In the genomic region with DNA sequence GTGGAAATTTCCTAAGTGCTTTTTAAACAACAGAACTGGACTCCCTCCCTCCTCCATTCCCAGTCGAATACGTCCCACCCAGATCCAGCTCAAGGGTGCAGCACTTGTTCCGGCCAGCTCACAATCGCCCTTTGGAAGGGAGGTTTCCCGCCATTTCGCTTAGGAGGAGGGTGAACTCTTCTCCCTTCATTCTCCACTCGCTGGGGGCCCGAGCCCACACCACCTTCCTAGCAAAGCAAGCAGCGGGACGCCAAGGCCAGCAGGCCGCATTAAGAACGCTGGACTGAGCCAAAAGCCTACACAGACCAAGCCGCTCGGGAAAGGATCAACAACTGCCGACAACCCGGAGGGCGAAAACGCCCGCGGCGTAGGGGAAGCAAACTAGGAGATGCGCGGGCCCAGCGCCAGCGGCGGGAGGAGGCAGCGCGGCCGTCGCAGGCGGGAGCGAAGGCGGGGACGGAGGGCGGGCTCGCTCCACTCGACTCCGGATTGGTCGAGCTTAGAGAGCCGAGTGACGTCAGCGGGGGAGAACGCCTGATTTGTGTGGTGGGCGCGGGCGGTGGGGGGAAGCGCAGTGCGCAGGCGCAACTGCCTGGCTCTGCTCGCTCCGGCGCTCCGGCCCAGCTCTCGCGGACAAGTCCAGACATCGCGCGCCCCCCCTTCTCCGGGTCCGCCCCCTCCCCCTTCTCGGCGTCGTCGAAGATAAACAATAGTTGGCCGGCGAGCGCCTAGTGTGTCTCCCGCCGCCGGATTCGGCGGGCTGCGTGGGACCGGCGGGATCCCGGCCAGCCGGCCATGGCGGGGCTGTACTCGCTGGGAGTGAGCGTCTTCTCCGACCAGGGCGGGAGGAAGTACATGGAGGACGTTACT, we compare ENCODE assay signal across 1 cellular context.
TF ChIP-seq lines count a peak whose summit lies in the region.

TSS of gene PPM1D (plus strand) at position 574 of the 870 bp plus-strand sequence. CDS start at position 796, 222 bp downstream.

TF ChIP-seq in HepG2, 621 proteins besides CTCF, POLR2A, EP300 and RAD21 (continued from another document and continues in another):
- 0 out of 2 replicates have a peak, but pooled peaks have one; percentile 47 for TF ChIP-seq PAX8 (CRISPR knock-in tag; IDR thresholded peaks at IDR 0.05; ENCODE audit: borderline replicate concordance)
- TF ChIP-seq HOXA7 (CRISPR knock-in tag; IDR thresholded peaks at IDR 0.05) = no peak
- peak; percentile 78 for TF ChIP-seq FOXM1 (CRISPR knock-in tag; IDR thresholded peaks at IDR 0.05)
- TF ChIP-seq KDM5B (CRISPR knock-in tag; IDR thresholded peaks at IDR 0.05; ENCODE audit: borderline replicate concordance) = peak; percentile 91; the same call in 1 of the 2 replicates
- no peak for TF ChIP-seq MBNL3 (CRISPR knock-in tag; conservative IDR thresholded peaks at IDR 0.05)
- no peak for TF ChIP-seq CBX2 (IDR thresholded peaks at IDR 0.05; ENCODE audit: low read depth, low read length)
- TF ChIP-seq CBX2 (CRISPR knock-in tag; IDR thresholded peaks at IDR 0.05; ENCODE audit: low read depth) = no peak; the same call in 1 of the 2 replicates
- TF ChIP-seq ZNF577 (CRISPR knock-in tag; IDR thresholded peaks at IDR 0.05; ENCODE audit: borderline replicate concordance, low read depth) = no peak
- peak; percentile 98 for TF ChIP-seq BRCA1 (CRISPR knock-in tag; IDR thresholded peaks at IDR 0.05)
- TF ChIP-seq CEBPB (IDR thresholded peaks at IDR 0.05; ENCODE audit: borderline replicate concordance, low read depth, low read length) = no peak
- TF ChIP-seq SRY (CRISPR knock-in tag; IDR thresholded peaks at IDR 0.05) = peak; percentile 9; the same call in 1 of the 2 replicates
- no peak for TF ChIP-seq MLLT10 (CRISPR knock-in tag; IDR thresholded peaks at IDR 0.05)
- TF ChIP-seq ZBTB20 (CRISPR knock-in tag; IDR thresholded peaks at IDR 0.05; ENCODE audit: borderline replicate concordance, low read depth) = peak; percentile 90; the same call in 1 of the 2 replicates
- peak; percentile 96 for TF ChIP-seq ZC3H13 (CRISPR knock-in tag; IDR thresholded peaks at IDR 0.05)
- no peak for TF ChIP-seq ZNF562 (CRISPR knock-in tag; IDR thresholded peaks at IDR 0.05; ENCODE audit: borderline replicate concordance)
- TF ChIP-seq ZFP82 (CRISPR knock-in tag; IDR thresholded peaks at IDR 0.05; ENCODE audit: borderline replicate concordance) = peak; percentile 99; the same call in 1 of the 2 replicates
- TF ChIP-seq ARID3A (IDR thresholded peaks at IDR 0.05; ENCODE audit: low read depth, low read length) = peak; percentile 40; the same call in 1 of the 2 replicates
- no peak for TF ChIP-seq MATR3 (CRISPR knock-in tag; IDR thresholded peaks at IDR 0.05)
- peak; percentile 49 for TF ChIP-seq ZNF121 (CRISPR knock-in tag; IDR thresholded peaks at IDR 0.05)
- peak; percentile 90; the same call in 1 of the 2 replicates for TF ChIP-seq ZNF772 (CRISPR knock-in tag; IDR thresholded peaks at IDR 0.05)
- TF ChIP-seq SNRNP70 (IDR thresholded peaks at IDR 0.05; ENCODE audit: low read depth, low read length) = no peak
- TF ChIP-seq MED8 (CRISPR knock-in tag; IDR thresholded peaks at IDR 0.05; ENCODE audit: insufficient replicate concordance) = peak; percentile 92
- 0 out of 2 replicates have a peak, but pooled peaks have one; percentile 8 for TF ChIP-seq ZNF3 (CRISPR knock-in tag; IDR thresholded peaks at IDR 0.05)
- peak; percentile 99 for TF ChIP-seq NAIF1 (CRISPR knock-in tag; IDR thresholded peaks at IDR 0.05; ENCODE audit: borderline replicate concordance)
- TF ChIP-seq ZNF747 (CRISPR knock-in tag; IDR thresholded peaks at IDR 0.05; ENCODE audit: borderline replicate concordance) = peak; percentile 76; the same call in 1 of the 2 replicates
- no peak; the same call in 1 of the 2 replicates for TF ChIP-seq ZBTB8A (CRISPR knock-in tag; IDR thresholded peaks at IDR 0.05; ENCODE audit: borderline replicate concordance, low read depth)
- no peak for TF ChIP-seq NR2F1 (CRISPR knock-in tag; IDR thresholded peaks at IDR 0.05)
- TF ChIP-seq, protein P1, sequence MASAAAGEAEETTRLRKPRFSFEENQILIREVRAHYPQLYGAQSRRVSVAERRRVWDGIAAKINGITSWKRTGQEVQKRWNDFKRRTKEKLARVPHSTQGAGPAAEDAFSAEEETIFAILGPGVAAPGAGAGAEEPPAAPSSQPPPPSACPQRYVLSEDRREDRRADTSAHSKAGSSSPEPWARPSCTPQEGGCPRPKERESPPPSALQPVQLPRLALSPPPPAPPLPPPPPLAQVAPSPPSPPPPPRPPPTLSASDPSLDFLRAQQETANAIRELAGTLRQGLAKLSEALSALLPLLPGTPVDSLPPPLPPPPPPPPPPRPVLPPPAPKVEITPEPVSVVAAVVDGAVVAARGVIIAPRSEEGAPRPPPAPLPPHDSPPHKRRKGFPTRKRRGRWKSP (CRISPR knock-in tag; IDR thresholded peaks at IDR 0.05) = peak; percentile 88
- peak; percentile 95 for TF ChIP-seq MYC (CRISPR knock-in tag; IDR thresholded peaks at IDR 0.05; ENCODE audit: borderline replicate concordance)
- peak; percentile 71; the same call in 1 of the 2 replicates for TF ChIP-seq NRL (CRISPR knock-in tag; IDR thresholded peaks at IDR 0.05; ENCODE audit: borderline replicate concordance)
- no peak for TF ChIP-seq SMARCE1 (IDR thresholded peaks at IDR 0.05; ENCODE audit: borderline replicate concordance)
- TF ChIP-seq TCF12 (IDR thresholded peaks at IDR 0.05) = no peak
- 0 out of 2 replicates have a peak, but pooled peaks have one; percentile 75 for TF ChIP-seq TCF12 (CRISPR knock-in tag; IDR thresholded peaks at IDR 0.05)
- TF ChIP-seq ZNF749 (CRISPR knock-in tag; IDR thresholded peaks at IDR 0.05; ENCODE audit: borderline replicate concordance) = peak; percentile 87; the same call in 1 of the 2 replicates
- TF ChIP-seq NFIB (CRISPR knock-in tag; IDR thresholded peaks at IDR 0.05; ENCODE audit: borderline replicate concordance) = no peak
- no peak; the same call in 1 of the 2 replicates for TF ChIP-seq ZNF674 (CRISPR knock-in tag; IDR thresholded peaks at IDR 0.05; ENCODE audit: low read depth)
- TF ChIP-seq ZNF549 (CRISPR knock-in tag; IDR thresholded peaks at IDR 0.05) = peak; percentile 63; the same call in 1 of the 2 replicates
- peak; percentile 80; the same call in 1 of the 2 replicates for TF ChIP-seq POLR2AphosphoS2 (IDR thresholded peaks at IDR 0.05; ENCODE audit: low read depth, low read length)
- peak; percentile 98; the same call in 1 of the 2 replicates for TF ChIP-seq ZFP37 (CRISPR knock-in tag; IDR thresholded peaks at IDR 0.05; ENCODE audit: borderline replicate concordance)
- peak; percentile 90 for TF ChIP-seq NFYC (CRISPR knock-in tag; IDR thresholded peaks at IDR 0.05)
- TF ChIP-seq, protein P2, sequence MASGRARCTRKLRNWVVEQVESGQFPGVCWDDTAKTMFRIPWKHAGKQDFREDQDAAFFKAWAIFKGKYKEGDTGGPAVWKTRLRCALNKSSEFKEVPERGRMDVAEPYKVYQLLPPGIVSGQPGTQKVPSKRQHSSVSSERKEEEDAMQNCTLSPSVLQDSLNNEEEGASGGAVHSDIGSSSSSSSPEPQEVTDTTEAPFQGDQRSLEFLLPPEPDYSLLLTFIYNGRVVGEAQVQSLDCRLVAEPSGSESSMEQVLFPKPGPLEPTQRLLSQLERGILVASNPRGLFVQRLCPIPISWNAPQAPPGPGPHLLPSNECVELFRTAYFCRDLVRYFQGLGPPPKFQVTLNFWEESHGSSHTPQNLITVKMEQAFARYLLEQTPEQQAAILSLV (CRISPR knock-in tag; IDR thresholded peaks at IDR 0.05; ENCODE audit: borderline replicate concordance) = peak; percentile 96
- TF ChIP-seq RAD51 (IDR thresholded peaks at IDR 0.05; ENCODE audit: borderline replicate concordance) = no peak
- no peak for TF ChIP-seq NFE2L2 (IDR thresholded peaks at IDR 0.05; ENCODE audit: low read length)
- no peak for TF ChIP-seq PLRG1 (conservative IDR thresholded peaks at IDR 0.05)
- TF ChIP-seq ZNF891 (CRISPR knock-in tag; IDR thresholded peaks at IDR 0.05) = peak; percentile 65; the same call in 1 of the 2 replicates
- TF ChIP-seq ONECUT2 (CRISPR knock-in tag; IDR thresholded peaks at IDR 0.05) = peak; percentile 72
- peak; percentile 53; the same call in 1 of the 2 replicates for TF ChIP-seq FOSL1 (CRISPR knock-in tag; IDR thresholded peaks at IDR 0.05; ENCODE audit: borderline replicate concordance)
- TF ChIP-seq ZNF83 (CRISPR knock-in tag; IDR thresholded peaks at IDR 0.05; ENCODE audit: borderline replicate concordance) = peak; percentile 49
- TF ChIP-seq TEF (CRISPR knock-in tag; IDR thresholded peaks at IDR 0.05) = peak; percentile 83
- no peak; the same call in 1 of the 2 replicates for TF ChIP-seq DZIP1 (CRISPR knock-in tag; IDR thresholded peaks at IDR 0.05)
- peak; percentile 73; the same call in 1 of the 2 replicates for TF ChIP-seq ZNF292 (CRISPR knock-in tag; IDR thresholded peaks at IDR 0.05; ENCODE audit: borderline replicate concordance, low read depth)
- TF ChIP-seq, protein P3, sequence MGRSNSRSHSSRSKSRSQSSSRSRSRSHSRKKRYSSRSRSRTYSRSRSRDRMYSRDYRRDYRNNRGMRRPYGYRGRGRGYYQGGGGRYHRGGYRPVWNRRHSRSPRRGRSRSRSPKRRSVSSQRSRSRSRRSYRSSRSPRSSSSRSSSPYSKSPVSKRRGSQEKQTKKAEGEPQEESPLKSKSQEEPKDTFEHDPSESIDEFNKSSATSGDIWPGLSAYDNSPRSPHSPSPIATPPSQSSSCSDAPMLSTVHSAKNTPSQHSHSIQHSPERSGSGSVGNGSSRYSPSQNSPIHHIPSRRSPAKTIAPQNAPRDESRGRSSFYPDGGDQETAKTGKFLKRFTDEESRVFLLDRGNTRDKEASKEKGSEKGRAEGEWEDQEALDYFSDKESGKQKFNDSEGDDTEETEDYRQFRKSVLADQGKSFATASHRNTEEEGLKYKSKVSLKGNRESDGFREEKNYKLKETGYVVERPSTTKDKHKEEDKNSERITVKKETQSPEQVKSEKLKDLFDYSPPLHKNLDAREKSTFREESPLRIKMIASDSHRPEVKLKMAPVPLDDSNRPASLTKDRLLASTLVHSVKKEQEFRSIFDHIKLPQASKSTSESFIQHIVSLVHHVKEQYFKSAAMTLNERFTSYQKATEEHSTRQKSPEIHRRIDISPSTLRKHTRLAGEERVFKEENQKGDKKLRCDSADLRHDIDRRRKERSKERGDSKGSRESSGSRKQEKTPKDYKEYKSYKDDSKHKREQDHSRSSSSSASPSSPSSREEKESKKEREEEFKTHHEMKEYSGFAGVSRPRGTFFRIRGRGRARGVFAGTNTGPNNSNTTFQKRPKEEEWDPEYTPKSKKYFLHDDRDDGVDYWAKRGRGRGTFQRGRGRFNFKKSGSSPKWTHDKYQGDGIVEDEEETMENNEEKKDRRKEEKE (IDR thresholded peaks at IDR 0.05) = no peak
- TF ChIP-seq ZNF703 (CRISPR knock-in tag; IDR thresholded peaks at IDR 0.05; ENCODE audit: borderline replicate concordance) = no peak; the same call in none of the 2 replicates
- peak; percentile 63; the same call in 1 of the 2 replicates for TF ChIP-seq ZNF160 (CRISPR knock-in tag; IDR thresholded peaks at IDR 0.05)
